1 cellular context compared by ENCODE assay signal in genomic region chr1:225652726-225653462, GRCh38.
TF ChIP-seq lines count a peak whose summit lies in the region.

TSS of gene ENAH (minus strand) at chr1:225653123. CDS start at chr1:225652690, 433 bp downstream.

TF ChIP-seq in IMR-90, 13 proteins besides CTCF, POLR2A, EP300 and RAD21:
- TF ChIP-seq MAFK (IDR thresholded peaks at IDR 0.05; ENCODE audit: low read depth, low read length) (no peak), MXI1 (IDR thresholded peaks at IDR 0.05; ENCODE audit: borderline replicate concordance, low read depth, low read length) (0 out of 2 replicates have a peak, but pooled peaks have one; percentile 53), MAZ (IDR thresholded peaks at IDR 0.05; ENCODE audit: borderline replicate concordance, low read depth, low read length) (peak; percentile 64; the same call in 1 of the 2 replicates)
